ENCODE assay signal across 17 cellular contexts in genomic region chr17:19979917-19980770, GRCh38. TPM values are rescaled to one million over a fixed set of nuclear protein-coding genes. Genes with fewer than 3 reads are reported as not detected.
DNase-seq lines count a peak whose midpoint lies in the region; ATAC-seq, FAIRE-seq and TF ChIP-seq lines count a peak whose summit lies in the region.
"Had no signal": no experiment of that assay in that cellular context is flagged by ENCODE, and none has a peak within 500 bp of the region (broad histone marks: within the 10 kb centered on the region; RNA-seq: fewer than 3 reads in every experiment).

No MANE protein-coding gene starts in this region.

- H4K20me1 ChIP-seq in astrocyte (ENCODE audit: insufficient read depth, low read length) = peaks cover 10% of the 10 kb centered on the region

- 87 to 93% methylated on average over 6 to 41 of the region's 43 CpGs for WGBS in transverse colon (ENCODE audit: low coverage in 1 of 2), 2 donors

- no peak for FAIRE-seq in astrocyte (lab: Jason Lieb, UNC)
- FAIRE-seq: A204.1 had no signal

- H3K36me3 ChIP-seq in breast epithelium (no peaks in the 10 kb centered on the region), astrocyte (ENCODE audit: insufficient read depth, low read length) (peaks cover 5% of the 10 kb centered on the region), transverse colon (no peaks in the 10 kb centered on the region)
- H3K36me3 ChIP-seq: gastroesophageal sphincter had no signal

- H3K4me1 Mint-ChIP-seq in MCF 10A (ENCODE audit: insufficient read depth, unreplicated experiment) (peaks cover 8% of the 10 kb centered on the region), astrocyte (ENCODE audit: low read depth, unreplicated experiment) (peaks cover 3% of the 10 kb centered on the region), glutamatergic neuron (ENCODE audit: low read depth, unreplicated experiment) (no peaks in the 10 kb centered on the region)

- H2AFZ ChIP-seq in astrocyte (ENCODE audit: low read depth, low read length) = peak overlapping the region; percentile 40

- H3K9ac ChIP-seq in astrocyte (ENCODE audit: low read length) = no peak overlapping the region

- H3K27ac Mint-ChIP-seq in MCF 10A (ENCODE audit: low read depth, unreplicated experiment) (no peak overlapping the region), astrocyte (ENCODE audit: unreplicated experiment) (no peak overlapping the region), glutamatergic neuron (ENCODE audit: unreplicated experiment) (no peak overlapping the region)
- H3K27ac Mint-ChIP-seq: activated CD4-positive, alpha-beta T cell treated with anti-CD3 and anti-CD28 coated beads, Interleukin-2, amount 10 ng/mL, durations not matched to agents 24 days and 14 days had no signal

- no peaks in the 10 kb centered on the region for H3K9me3 ChIP-seq in breast epithelium
- H3K9me3 ChIP-seq in astrocyte (ENCODE audit: insufficient read depth, low read depth, low read length) = no peaks in the 10 kb centered on the region
- H3K9me3 ChIP-seq in transverse colon = no peaks in the 10 kb centered on the region
- H3K9me3 ChIP-seq: gastroesophageal sphincter had no signal

- POLR2A ChIA-PET in MCF 10A (lab: Yijun Ruan, JAX) = no interaction called here

- H3K4me3 Mint-ChIP-seq in MCF 10A (ENCODE audit: unreplicated experiment) = no peak overlapping the region
- H3K4me3 Mint-ChIP-seq in astrocyte (ENCODE audit: unreplicated experiment) = no peak overlapping the region
- H3K4me3 Mint-ChIP-seq in glutamatergic neuron (ENCODE audit: unreplicated experiment) = no peak overlapping the region
- H3K4me3 Mint-ChIP-seq: activated CD4-positive, alpha-beta T cell treated with anti-CD3 and anti-CD28 coated beads, Interleukin-2, amount 10 ng/mL, durations not matched to agents 24 days and 14 days; memory B cell had no signal

- no peaks in the 10 kb centered on the region for H3K27me3 Mint-ChIP-seq in MCF 10A (ENCODE audit: insufficient read depth, unreplicated experiment)
- no peaks in the 10 kb centered on the region for H3K27me3 Mint-ChIP-seq in astrocyte (ENCODE audit: low read depth, unreplicated experiment)
- H3K27me3 Mint-ChIP-seq in glutamatergic neuron (ENCODE audit: unreplicated experiment) = peaks cover 2% of the 10 kb centered on the region
- H3K27me3 Mint-ChIP-seq: activated CD4-positive, alpha-beta T cell treated with anti-CD3 and anti-CD28 coated beads, Interleukin-2, amount 10 ng/mL, durations not matched to agents 24 days and 14 days; memory B cell had no signal

- H3K36me3 Mint-ChIP-seq in MCF 10A (ENCODE audit: insufficient read depth, unreplicated experiment) (no peaks in the 10 kb centered on the region), astrocyte (ENCODE audit: low read depth, unreplicated experiment) (no peaks in the 10 kb centered on the region), glutamatergic neuron (ENCODE audit: unreplicated experiment) (no peaks in the 10 kb centered on the region)

- DNase-seq in breast epithelium (ENCODE audit: low spot score in 2 of 2) (no peak), MCF 10A (ENCODE audit: unreplicated experiment) (no peak), astrocyte (ENCODE audit: low read depth) (no peak), left lobe of liver (ENCODE audit: low spot score) (peak; percentile 48), transverse colon (peak; percentile 13), retina (no peak), glutamatergic neuron (no peak)
- no peak for DNase-seq in activated CD4-positive, alpha-beta T cell treated with anti-CD3 and anti-CD28 coated beads, Interleukin-2, amount 50 U/mL, for 1 hour
- DNase-seq: activated CD4-positive, alpha-beta T cell treated with anti-CD3 and anti-CD28 coated beads, Interleukin-2, amount 10 ng/mL, durations not matched to agents 24 days and 14 days; activated naive CD4-positive, alpha-beta T cell treated with Interleukin-2 at 50 U/mL for 16 hours; cortex of kidney; DMS79 treated with DMSO at 0.1 percent for 48 hours; NCI-H526 treated with DMSO at 0.1 percent for 48 hours had no signal

- in situ Hi-C loops in transverse colon (cut with MboI; ENCODE audit: low pct_ligation_motif_present in 1 of 4, low pct_unique_long_range_greater_than_20kb in 1 of 4, low sequenced_read_pairs in 3 of 4) = loop anchor here in 1 of 4 donors (25.0 kb wide), 1 partner anchor 332 kb away; no protein-coding TSS in a partner anchor

- no peaks in the 10 kb centered on the region for H3K9me3 Mint-ChIP-seq in MCF 10A (ENCODE audit: unreplicated experiment)
- H3K9me3 Mint-ChIP-seq in astrocyte (ENCODE audit: unreplicated experiment) = peaks cover 4% of the 10 kb centered on the region
- peaks cover 9% of the 10 kb centered on the region for H3K9me3 Mint-ChIP-seq in glutamatergic neuron (ENCODE audit: unreplicated experiment)
- H3K9me3 Mint-ChIP-seq: memory B cell had no signal

- no peak for TF ChIP-seq EP300 in transverse colon (IDR thresholded peaks at IDR 0.05; ENCODE audit: low read depth)

- H3K4me1 ChIP-seq in breast epithelium (peaks cover 0 to 12% of the 10 kb centered on the region in 2 donors), astrocyte (ENCODE audit: insufficient read depth, low read length) (peaks cover 10% of the 10 kb centered on the region), transverse colon (peaks cover 15 to 22% (median 20%) of the 10 kb centered on the region in 4 donors)

- ATAC-seq in left lobe of liver = no peak
- ATAC-seq: gastroesophageal sphincter, SK-N-SH treated with all-trans-retinoic acid at 6 μM for 48 hours had no signal

- TF ChIP-seq CTCF in breast epithelium (IDR thresholded peaks at IDR 0.05) (no peak), MCF 10A (IDR thresholded peaks at IDR 0.05; ENCODE audit: unreplicated experiment) (no peak), astrocyte (IDR thresholded peaks at IDR 0.05; ENCODE audit: insufficient read depth, low read depth, low read length) (no peak), transverse colon (IDR thresholded peaks at IDR 0.05) (no peak), glutamatergic neuron (IDR thresholded peaks at IDR 0.05; ENCODE audit: partially characterized antibody, unreplicated experiment) (no peak)

- no TSS peak for BruUV-seq in MCF 10A (replicated peaks; lab: Mats Ljungman, UMichigan)

- peak overlapping the region in 2 of 3 donors; percentile 11 to 38 for H3K4me3 ChIP-seq in breast epithelium
- H3K4me3 ChIP-seq in astrocyte (ENCODE audit: insufficient read depth, low read depth, low read length) = no peak overlapping the region
- no peak overlapping the region for H3K4me3 ChIP-seq in transverse colon
- H3K4me3 ChIP-seq: gastroesophageal sphincter had no signal

- H3K27ac ChIP-seq in breast epithelium (no peak overlapping the region), astrocyte (ENCODE audit: low read depth, low read length) (no peak overlapping the region), transverse colon (peak overlapping the region in 2 of 4 donors; percentile 6 to 39)

- TF ChIP-seq POLR2A in breast epithelium (IDR thresholded peaks at IDR 0.05) (no peak), transverse colon (IDR thresholded peaks at IDR 0.05) (no peak)

- intact Hi-C loops in breast epithelium (cut with DNase I; ENCODE audit: low total_unique reads) = no loop called here
- intact Hi-C loops in MCF 10A (cut with micrococcal nuclease) = loop anchor here (5.0 kb wide), 1 partner anchor 113 kb away; the partner anchor contains the start of gene ULK2
- intact Hi-C loops in transverse colon (cut with DNase I; ENCODE audit: low total_unique reads) = no loop called here

- CTCF ChIA-PET in MCF 10A (lab: Yijun Ruan, JAX) = interaction anchor here (0.5 to 0.7 kb wide), 2 partner anchors 119 to 283 kb away, joined by 3 read pairs; no protein-coding TSS in a partner anchor

- no peaks in the 10 kb centered on the region for H3K27me3 ChIP-seq in breast epithelium
- H3K27me3 ChIP-seq in astrocyte (ENCODE audit: insufficient read depth, low read length) = no peaks in the 10 kb centered on the region
- no peaks in the 10 kb centered on the region for H3K27me3 ChIP-seq in transverse colon
- H3K27me3 ChIP-seq: gastroesophageal sphincter had no signal

- no peak overlapping the region for H3K4me2 ChIP-seq in astrocyte (ENCODE audit: low read length)

- peaks cover 32% of the 10 kb centered on the region for H3K79me2 ChIP-seq in astrocyte (ENCODE audit: insufficient read depth, low read length)

RNA-seq across cellular contexts. Expression of gene AKAP10, which starts 2.5 kb away (rescaled TPM):
- total RNA-seq in breast epithelium (10 to 100 TPM; 27.7 to 49.5 (median 34.1) TPM), MCF 10A (2022) (33.7 and 34.1 TPM in 2 replicates), astrocyte (27.8 and 28.9 TPM in 2 replicates), left lobe of liver (8.6 TPM), transverse colon (10 to 100 TPM; 18.7 to 36.8 (median 25.3) TPM), glutamatergic neuron (ENCODE audit: unreplicated experiment) (29.8 TPM)

RNA-seq across cellular contexts. Expression of gene SPECC1, which starts 29.0 kb away (rescaled TPM):
- total RNA-seq in breast epithelium (10 to 100 TPM; 36.4 to 59.0 (median 51.8) TPM), MCF 10A (2022) (48.7 and 55.3 TPM in 2 replicates), astrocyte (83.0 and 83.5 TPM in 2 replicates), left lobe of liver (1.9 TPM), transverse colon (100 to 1,000 TPM; 117 to 141 (median 125) TPM), glutamatergic neuron (ENCODE audit: unreplicated experiment) (60.6 TPM)

Comparison
In these comparisons a context has a peak if more than half of its experiments do, and no peak if none do; other contexts are left out.
1. DNase-seq: peak in left lobe of liver (single experiment) and transverse colon (single experiment); none in breast epithelium (0 of 2), MCF 10A (single experiment), astrocyte (single experiment), retina (single experiment), glutamatergic neuron (single experiment) and activated CD4-positive, alpha-beta T cell treated with anti-CD3 and anti-CD28 coated beads, Interleukin-2, amount 50 U/mL, for 1 hour (single experiment).
2. H3K4me3 ChIP-seq: peak in breast epithelium (2 of 3); none in astrocyte (single experiment) and transverse colon (0 of 4).
3. RNA of gene SPECC1, which starts 29.0 kb away (total RNA-seq): 117 to 141 TPM in transverse colon, 83.0 to 83.5 TPM in astrocyte, 60.6 TPM in glutamatergic neuron (single experiment), 48.7 to 55.3 TPM in MCF 10A and 36.4 to 59.0 TPM in breast epithelium; 1.9 TPM in left lobe of liver (single experiment); every median in the first group is over 10 times any median in the second.